In genomic region chrX:100768679-100769338, GRCh38 we compare ENCODE assay signal across 8 cellular contexts. TPM values are rescaled to one million over a fixed set of nuclear protein-coding genes. Genes with fewer than 3 reads are reported as not detected.
DNase-seq lines count a peak whose midpoint lies in the region; ATAC-seq and TF ChIP-seq lines count a peak whose summit lies in the region.

No MANE protein-coding gene starts in this region.

- H3K4me2 ChIP-seq in SU-DHL-6 (ENCODE audit: low read depth, low read length, poor library complexity, severe bottlenecking): no peak overlapping the region

- H2AFZ ChIP-seq in SU-DHL-6 (ENCODE audit: low read depth, low read length, severe bottlenecking): no peak overlapping the region

- no peak overlapping the region for H3K27ac Mint-ChIP-seq in activated naive CD8-positive, alpha-beta T cell treated with anti-CD3 and anti-CD28 coated beads, Interleukin-2, amount 10 ng/mL, durations not matched to agents 7 days and 5 days

- H3K9me2 ChIP-seq in SU-DHL-6 (replicated peaks; ENCODE audit: insufficient read depth, low read length): no peaks in the 10 kb centered on the region

- no peaks in the 10 kb centered on the region for H3K36me3 Mint-ChIP-seq in activated naive CD8-positive, alpha-beta T cell treated with anti-CD3 and anti-CD28 coated beads, Interleukin-2, amount 10 ng/mL, durations not matched to agents 7 days and 5 days

- no peaks in the 10 kb centered on the region for H3K9me3 ChIP-seq in SU-DHL-6 (ENCODE audit: insufficient read depth, low read length)

- no peaks in the 10 kb centered on the region for H3K27me3 ChIP-seq in SU-DHL-6 (ENCODE audit: low read length)

- POLR2A ChIA-PET in activated naive CD8-positive, alpha-beta T cell treated with anti-CD3 and anti-CD28 coated beads, Interleukin-2, amount 10 ng/mL, durations not matched to agents 7 days and 5 days (lab: Charles Lee): no interaction called here

- no peaks in the 10 kb centered on the region for H3K4me1 Mint-ChIP-seq in activated naive CD8-positive, alpha-beta T cell treated with anti-CD3 and anti-CD28 coated beads, Interleukin-2, amount 10 ng/mL, durations not matched to agents 7 days and 5 days

- H3K4me3 ChIP-seq in SU-DHL-6 (ENCODE audit: insufficient read depth, low read length, poor library complexity, severe bottlenecking): no peak overlapping the region
- H3K4me3 ChIP-seq in retinal pigment epithelial cell (ENCODE audit: low read length): no peak overlapping the region

- H4K20me1 ChIP-seq in SU-DHL-6 (ENCODE audit: low read depth, low read length): no peaks in the 10 kb centered on the region

- no peak overlapping the region for H3K4me3 Mint-ChIP-seq in activated naive CD8-positive, alpha-beta T cell treated with anti-CD3 and anti-CD28 coated beads, Interleukin-2, amount 10 ng/mL, durations not matched to agents 7 days and 5 days

- H3K79me2 ChIP-seq in SU-DHL-6 (ENCODE audit: insufficient read depth, low read length): no peaks in the 10 kb centered on the region

- peak; percentile 66 for DNase-seq in AG08396 (ENCODE audit: low spot score)
- DNase-seq in NAMALWA (ENCODE audit: low spot score): peak; percentile 77
- DNase-seq in activated naive CD8-positive, alpha-beta T cell treated with anti-CD3 and anti-CD28 coated beads, Interleukin-2, amount 10 ng/mL, durations not matched to agents 7 days and 5 days: peak; percentile 76
- peak; percentile 89 for DNase-seq in cardiac septum (ENCODE audit: low spot score)
- DNase-seq in retinal pigment epithelial cell (ENCODE audit: low read depth): peak; percentile 8

- H3K36me3 ChIP-seq in SU-DHL-6 (ENCODE audit: low read length): no peaks in the 10 kb centered on the region

- no peaks in the 10 kb centered on the region for H3F3A ChIP-seq in SU-DHL-6 (ENCODE audit: insufficient read depth)

- peak; percentile 80 for TF ChIP-seq CTCF in SU-DHL-6 (IDR thresholded peaks at IDR 0.05; ENCODE audit: insufficient read depth, low read length, poor library complexity, severe bottlenecking)
- peak; percentile 99 for TF ChIP-seq CTCF in retinal pigment epithelial cell (conservative IDR thresholded peaks at IDR 0.05; ENCODE audit: low read depth, low read length)

- intact Hi-C loops in cardiac septum (cut with DNase I): loop anchor here (2.0 kb wide), 1 partner anchor 84 kb away; no protein-coding TSS in a partner anchor

- H3K9me3 Mint-ChIP-seq in activated naive CD8-positive, alpha-beta T cell treated with anti-CD3 and anti-CD28 coated beads, Interleukin-2, amount 10 ng/mL, durations not matched to agents 7 days and 5 days: no peaks in the 10 kb centered on the region

- H3K27me3 Mint-ChIP-seq in activated naive CD8-positive, alpha-beta T cell treated with anti-CD3 and anti-CD28 coated beads, Interleukin-2, amount 10 ng/mL, durations not matched to agents 7 days and 5 days: peaks cover 25% of the 10 kb centered on the region

- H3K9ac ChIP-seq in SU-DHL-6 (ENCODE audit: low read length): no peak overlapping the region

- ATAC-seq in GM18873 (IDR thresholded peaks at IDR 0.05; ENCODE audit: low FRiP score, unreplicated experiment) (peak; percentile 63), GM19455 (IDR thresholded peaks at IDR 0.05; ENCODE audit: unreplicated experiment) (no peak)
- ATAC-seq in activated naive CD8-positive, alpha-beta T cell treated with anti-CD3 and anti-CD28 coated beads, Interleukin-2, amount 10 ng/mL, durations not matched to agents 7 days and 5 days (ENCODE audit: low read depth): peak; percentile 33

- no peak overlapping the region for H3K27ac ChIP-seq in SU-DHL-6 (ENCODE audit: low read depth, low read length)

RNA-seq across cellular contexts. Expression of gene SYTL4, which starts 36.9 kb away (rescaled TPM):
- total RNA-seq in activated naive CD8-positive, alpha-beta T cell treated with anti-CD3 and anti-CD28 coated beads, Interleukin-2, amount 10 ng/mL, durations not matched to agents 7 days and 5 days: not detected
- 3.5 TPM for total RNA-seq in cardiac septum

RNA-seq across cellular contexts. Expression of gene CSTF2, which starts 51.4 kb away (rescaled TPM):
- 10 to 100 TPM; 28.1 to 30.7 TPM for total RNA-seq in activated naive CD8-positive, alpha-beta T cell treated with anti-CD3 and anti-CD28 coated beads, Interleukin-2, amount 10 ng/mL, durations not matched to agents 7 days and 5 days
- total RNA-seq in cardiac septum: 7.8 TPM

Comparison
In these comparisons a context has a peak if more than half of its experiments do, and no peak if none do; other contexts are left out.
1. DNase-seq: peak in every context shown above with its lines; median percentile 89 in cardiac septum; 77 in NAMALWA; 76 in activated naive CD8-positive, alpha-beta T cell treated with anti-CD3 and anti-CD28 coated beads, Interleukin-2, amount 10 ng/mL, durations not matched to agents 7 days and 5 days; 66 in AG08396; 8 in retinal pigment epithelial cell.